Comparison of ENCODE assay signal across 19 cellular contexts in the genomic region with DNA sequence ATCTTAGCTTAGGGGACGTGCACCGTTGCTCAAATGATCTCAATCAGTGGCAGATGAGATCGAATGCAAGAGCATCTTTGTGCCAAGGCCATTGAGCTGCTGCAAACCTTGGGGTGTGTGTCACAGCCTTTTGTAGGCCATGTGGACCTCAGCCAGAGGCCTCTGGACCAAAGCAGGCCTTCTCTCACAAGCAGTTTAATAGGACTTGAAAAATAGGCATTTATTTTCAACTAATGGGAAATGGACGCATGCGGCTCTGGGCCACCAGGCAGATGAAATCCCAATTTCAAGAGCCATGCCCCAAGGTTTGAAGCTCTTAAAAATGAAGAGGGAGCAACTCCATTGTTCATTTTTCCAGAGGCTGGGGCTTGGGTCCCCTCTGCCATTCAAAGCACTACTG.
"Had no signal": no experiment of that assay in that cellular context is flagged by ENCODE, and none has a peak within 500 bp of the region (broad histone marks: within the 10 kb centered on the region; RNA-seq: fewer than 3 reads in every experiment).

No MANE protein-coding gene starts in this region.

- H3K36me3 Mint-ChIP-seq: activated naive CD4-positive, alpha-beta T cell treated with anti-CD3 and anti-CD28 coated beads, Interleukin-2, amount 50 U/mL, for 24 hours; immature natural killer cell; natural killer cell had no signal

- H3K27me3 Mint-ChIP-seq: activated naive CD4-positive, alpha-beta T cell treated with anti-CD3 and anti-CD28 coated beads, Interleukin-2, amount 50 U/mL, for 24 hours had no signal

- H3K27ac ChIP-seq: left ventricle myocardium inferior, ovary, psoas muscle, right atrium auricular region, spleen, tibial nerve, uterus had no signal

- H3K4me3 Mint-ChIP-seq: activated naive CD4-positive, alpha-beta T cell treated with anti-CD3 and anti-CD28 coated beads, Interleukin-2, amount 50 U/mL, for 24 hours; immature natural killer cell; mesothelial cell of epicardium; natural killer cell had no signal

- DNase-seq: activated CD4-positive, alpha-beta T cell treated with anti-CD3 and anti-CD28 coated beads for 1 hour; activated gamma-delta T cell treated with Interleukin-2 at 50 U/mL for 16 hours; activated T-cell treated with anti-CD3 and anti-CD28 coated beads, Interleukin-2, amount 50 U/mL, for 1 hour; effector memory CD4-positive, alpha-beta T cell; immature natural killer cell; kidney glomerular epithelial cell; left ventricle myocardium inferior; natural killer cell; ovary; psoas muscle; spleen; stimulated activated CD4-positive, alpha-beta T cell treated with anti-CD3 and anti-CD28 coated beads, Interleukin-4, amount 100 ng/mL, for 1 hour; stimulated activated naive CD4-positive, alpha-beta T cell treated with Interleukin-2 at 50 U/mL for 16 hours; T-helper 1 cell; uterus had no signal

- H3K9me3 Mint-ChIP-seq: activated naive CD4-positive, alpha-beta T cell treated with anti-CD3 and anti-CD28 coated beads, Interleukin-2, amount 50 U/mL, for 24 hours; mesothelial cell of epicardium; natural killer cell had no signal

- H3K4me1 Mint-ChIP-seq: activated naive CD4-positive, alpha-beta T cell treated with anti-CD3 and anti-CD28 coated beads, Interleukin-2, amount 50 U/mL, for 24 hours; immature natural killer cell; natural killer cell had no signal

- H3K27ac Mint-ChIP-seq: activated naive CD4-positive, alpha-beta T cell treated with anti-CD3 and anti-CD28 coated beads, Interleukin-2, amount 50 U/mL, for 24 hours; immature natural killer cell; mesothelial cell of epicardium; natural killer cell had no signal
